Comparison of ENCODE assay signal across 8 cellular contexts in genomic region chr1:145845144-145845513, GRCh38. TPM values are rescaled to one million over a fixed set of nuclear protein-coding genes. Genes with fewer than 3 reads are reported as not detected.
DNase-seq lines count a peak whose midpoint lies in the region; ATAC-seq, FAIRE-seq and TF ChIP-seq lines count a peak whose summit lies in the region.

No MANE protein-coding gene starts in this region.

- TF ChIP-seq CTCF in H1 (IDR thresholded peaks at IDR 0.05; ENCODE audit: control extremely low read depth in 1 of 3, insufficient read depth in 1 of 3, low read depth in 1 of 3, low read length in 3 of 3) (no peak), D721Med (IDR thresholded peaks at IDR 0.05; ENCODE audit: insufficient read depth, missing control alignments) (no peak)

- no peak overlapping the region for H4K5ac ChIP-seq in H1 (ENCODE audit: insufficient read length, low read depth, low read length)

- no peak overlapping the region for H4K8ac ChIP-seq in H1 (ENCODE audit: extremely low read depth, insufficient read depth, low read length)

- peak overlapping the region in 3 of 4 experiments; percentile 61 to 77 (median 70); a peak in 6 of 8 replicates for H3K4me3 ChIP-seq in H1 (ENCODE audit: extremely low read depth in 1 of 4, insufficient read depth in 2 of 4, low read depth in 3 of 4, low read length in 4 of 4)
- peak overlapping the region; percentile 48 for H3K4me3 ChIP-seq in neuron (ENCODE audit: low read length)

- no peak overlapping the region for H2BK120ac ChIP-seq in H1 (replicated peaks; ENCODE audit: low read depth, low read length)

- peak; percentile 81 for ATAC-seq in HG02678 (IDR thresholded peaks at IDR 0.05; ENCODE audit: unreplicated experiment)

- peaks cover 2 to 4% of the 10 kb centered on the region in 2 experiments for H4K20me1 ChIP-seq in H1 (replicated peaks in 1 of 2; ENCODE audit: control insufficient read depth in 1 of 2, insufficient read depth in 2 of 2, low read length in 2 of 2)

- no peak for TF ChIP-seq RAD21 in H1 (IDR thresholded peaks at IDR 0.05 in 1 of 2, conservative IDR thresholded peaks at IDR 0.05 in 1 of 2; ENCODE audit: low read depth in 2 of 2, low read length in 2 of 2)

- no peak overlapping the region for H3K23ac ChIP-seq in H1 (ENCODE audit: insufficient read length)

- H3K79me1 ChIP-seq in H1 (ENCODE audit: low read depth, low read length), result no peaks in the 10 kb centered on the region

- peaks cover 3% of the 10 kb centered on the region for H3K23me2 ChIP-seq in H1 (ENCODE audit: low read depth, low read length)

- H3K4me2 ChIP-seq in H1 (ENCODE audit: insufficient read depth in 1 of 2, low read depth in 2 of 2, low read length in 2 of 2), result peak overlapping the region; percentile 47 to 89

- H2BK15ac ChIP-seq in H1 (ENCODE audit: low read length), result no peak overlapping the region

- H3K18ac ChIP-seq in H1 (ENCODE audit: extremely low read depth, low read length), result no peak overlapping the region

- H3K27ac ChIP-seq in H1 (ENCODE audit: low read depth, low read length), result no peak overlapping the region

- H3K56ac ChIP-seq in H1 (replicated peaks; ENCODE audit: insufficient read length, low read depth, low read length), result no peak overlapping the region

- H2BK5ac ChIP-seq in H1 (ENCODE audit: low read depth, low read length), result no peak overlapping the region

- peak; percentile 46 for DNase-seq in NCI-H2196 (lab: John Stamatoyannopoulos, UW; ENCODE audit: unreplicated experiment)
- DNase-seq in NCI-H2196 treated with DMSO at 0.1 percent for 48 hours (lab: John Stamatoyannopoulos, UW; ENCODE audit: unreplicated experiment), result no peak
- DNase-seq in NOMO-1 (lab: John Stamatoyannopoulos, UW; ENCODE audit: unreplicated experiment in 2 of 2), result peak; percentile 70 to 86
- no peak for DNase-seq in H1 (ENCODE audit: low read depth in 1 of 2, low spot score in 2 of 2)
- no peak for DNase-seq in D721Med (ENCODE audit: insufficient read length, low spot score)
- DNase-seq in amniotic stem cell (lab: John Stamatoyannopoulos, UW), result no peak

- no peak for TF ChIP-seq EP300 in H1 (IDR thresholded peaks at IDR 0.05; ENCODE audit: borderline replicate concordance in 1 of 2, low read depth in 2 of 2, low read length in 2 of 2)

- no peak overlapping the region for H4K91ac ChIP-seq in H1 (replicated peaks; ENCODE audit: insufficient read length, low read length)

- CTCF ChIA-PET in H1 (lab: Charles Lee; ENCODE audit: partially characterized antibody), result interaction anchor here (0.7 to 9.6 kb wide), 33 partner anchors 15 to 189 kb away, joined by 3 to 214 read pairs (median 5); partner anchors contain the start of genes ANKRD34A, ANKRD35, ITGA10 and LIX1L

- H2BK12ac ChIP-seq in H1 (ENCODE audit: low read depth, low read length), result no peak overlapping the region

- H3K36me3 ChIP-seq in H1 (ENCODE audit: control insufficient read depth in 2 of 4, insufficient read depth in 4 of 4, low read length in 3 of 4) (peaks cover 7 to 40% (median 35%) of the 10 kb centered on the region in 4 experiments; a peak in 7 of 8 replicates), neuron (ENCODE audit: insufficient read depth, low read length) (peaks cover 55% of the 10 kb centered on the region)

- no peak overlapping the region for H2AK5ac ChIP-seq in H1 (ENCODE audit: low read depth, low read length)

- POLR2A ChIA-PET in H1 (lab: Charles Lee; ENCODE audit: partially characterized antibody), result interaction anchor here (0.8 to 8.2 kb wide), 15 partner anchors 10 to 207 kb away, joined by 3 to 95 read pairs (median 7); partner anchors contain the start of genes PIAS3, POLR3C, RBM8A and RNF115

- no peak overlapping the region for H3K9ac ChIP-seq in H1 (replicated peaks in 1 of 4; ENCODE audit: extremely low read depth in 1 of 4, low read depth in 3 of 4, low read length in 3 of 4)

- H3K4ac ChIP-seq in H1 (replicated peaks; ENCODE audit: insufficient read length, low read depth, low read length), result no peak overlapping the region

- no peak for TF ChIP-seq POLR2A in H1 (IDR thresholded peaks at IDR 0.05; ENCODE audit: control extremely low read depth in 1 of 2, low read depth in 2 of 2, low read length in 2 of 2)

- no peaks in the 10 kb centered on the region for H3K9me3 ChIP-seq in H1 (ENCODE audit: insufficient read depth in 2 of 2, low read depth in 1 of 2, low read length in 1 of 2)
- no peaks in the 10 kb centered on the region for H3K9me3 ChIP-seq in neuron (ENCODE audit: low read length)

- H3K79me2 ChIP-seq in H1 (ENCODE audit: control insufficient read depth in 1 of 2, insufficient read depth in 2 of 2, low read length in 2 of 2), result no peaks in the 10 kb centered on the region

- H3K27me3 ChIP-seq in H1 (replicated peaks in 1 of 4; ENCODE audit: control insufficient read depth in 3 of 4, extremely low read depth in 1 of 4, insufficient read depth in 3 of 4, low read length in 3 of 4) (no peaks in the 10 kb centered on the region), neuron (ENCODE audit: insufficient read depth, low read length) (no peaks in the 10 kb centered on the region)

- no peak overlapping the region for H3K14ac ChIP-seq in H1 (ENCODE audit: insufficient read length)

- peaks cover 0 to 8% (median 0%) of the 10 kb centered on the region in 4 experiments; a peak in 2 of 7 replicates for H3K4me1 ChIP-seq in H1 (replicated peaks in 1 of 4; ENCODE audit: control insufficient read depth in 3 of 4, insufficient read depth in 4 of 4, low read length in 3 of 4)
- H3K4me1 ChIP-seq in neuron (ENCODE audit: insufficient read depth, low read length), result peaks cover 3% of the 10 kb centered on the region

- H2AFZ ChIP-seq in H1 (ENCODE audit: low read length) (no peak overlapping the region), neuron (ENCODE audit: low read depth, low read length) (no peak overlapping the region)

- 35 to 100% methylated on average over 2 to 4 of the region's 4 CpGs for WGBS in H1 (ENCODE audit: extremely low coverage in 1 of 2, insufficient coverage in 1 of 2, insufficient read length in 1 of 2, insufficient replicate concordance in 2 of 2, low coverage in 1 of 2, low lambda C conversion rate in 2 of 2, missing lambda C conversion rate in 1 of 2), 2 experiments

- FAIRE-seq in H1 (lab: Jason Lieb, UNC) (no peak), D721Med (lab: Jason Lieb, UNC) (no peak)

- H2BK20ac ChIP-seq in H1 (ENCODE audit: low read length), result peak overlapping the region; percentile 21; the same call in 1 of the 2 replicates

TF ChIP-seq in H1, 55 proteins besides CTCF, POLR2A, EP300 and RAD21 (continues in another document):
- no peak for TF ChIP-seq ZNF274 (IDR thresholded peaks at IDR 0.05; ENCODE audit: borderline replicate concordance, extremely low read depth, low read length)

RNA-seq across cellular contexts. Expression of gene NUDT17, which starts 0.3 kb away (rescaled TPM):
- total RNA-seq in H1 (2021; fragmentation: NEBNext Ultra II Directional; extraction: Animal tissue kit (Norgen Biotek cat#: 25700)), result 2.7 and 2.8 TPM in 2 replicates
- polyA plus RNA-seq in H1 (2011; rRNA removed), result 4.1 and 5.1 TPM in 2 replicates
- polyA plus RNA-seq in H1 (2011; cell fraction: cytosol; rRNA removed), result 5.5 TPM
- 6.3 TPM for polyA plus RNA-seq in H1 (2011; cell fraction: nucleus; rRNA removed)
- polyA plus RNA-seq in H1 (2012, experiment 1 of 2), result 2.5 to 3.7 TPM (median 3.2 TPM) in 4 replicates
- polyA plus RNA-seq in H1 (2012, experiment 2 of 2), result 8.8 TPM
- polyA plus RNA-seq in H1 (2013, experiment 1 of 2), result 2.4 TPM
- 2.2 TPM for polyA plus RNA-seq in H1 (2013, experiment 2 of 2)
- 1.3 and 2.0 TPM in 2 replicates for polyA minus RNA-seq in H1 (2011; rRNA and poly(A)+ RNA removed)
- 1.0 TPM for polyA minus RNA-seq in H1 (2011; cell fraction: cytosol; rRNA and poly(A)+ RNA removed)
- 1.2 TPM for polyA minus RNA-seq in H1 (2011; cell fraction: nucleus; rRNA and poly(A)+ RNA removed)

RNA-seq across cellular contexts. Expression of gene PIAS3, which starts 13.8 kb away (rescaled TPM):
- total RNA-seq in H1 (2021; fragmentation: NEBNext Ultra II Directional; extraction: Animal tissue kit (Norgen Biotek cat#: 25700)), result 36.7 and 40.7 TPM in 2 replicates
- polyA plus RNA-seq in H1 (2011; rRNA removed), result 49.9 and 73.8 TPM in 2 replicates
- 28.8 TPM for polyA plus RNA-seq in H1 (2011; cell fraction: cytosol; rRNA removed)
- 99.2 TPM for polyA plus RNA-seq in H1 (2011; cell fraction: nucleus; rRNA removed)
- 40.5 to 52.2 TPM (median 46.3 TPM) in 4 replicates for polyA plus RNA-seq in H1 (2012, experiment 1 of 2)
- 44.2 TPM for polyA plus RNA-seq in H1 (2012, experiment 2 of 2)
- polyA plus RNA-seq in H1 (2013, experiment 1 of 2), result 40.9 TPM
- 39.1 TPM for polyA plus RNA-seq in H1 (2013, experiment 2 of 2)
- polyA minus RNA-seq in H1 (2011; rRNA and poly(A)+ RNA removed), result 20.0 and 23.6 TPM in 2 replicates
- polyA minus RNA-seq in H1 (2011; cell fraction: cytosol; rRNA and poly(A)+ RNA removed), result 24.3 TPM
- 34.7 TPM for polyA minus RNA-seq in H1 (2011; cell fraction: nucleus; rRNA and poly(A)+ RNA removed)

RNA-seq across cellular contexts. Expression of gene POLR3C, which starts 21.1 kb away (rescaled TPM):
- total RNA-seq in H1 (2021; fragmentation: NEBNext Ultra II Directional; extraction: Animal tissue kit (Norgen Biotek cat#: 25700)), result 26.2 and 26.8 TPM in 2 replicates
- 23.7 and 26.8 TPM in 2 replicates for polyA plus RNA-seq in H1 (2011; rRNA removed)
- 32.3 TPM for polyA plus RNA-seq in H1 (2011; cell fraction: cytosol; rRNA removed)
- 25.0 TPM for polyA plus RNA-seq in H1 (2011; cell fraction: nucleus; rRNA removed)
- 19.3 to 25.9 TPM (median 21.4 TPM) in 4 replicates for polyA plus RNA-seq in H1 (2012, experiment 1 of 2)
- polyA plus RNA-seq in H1 (2012, experiment 2 of 2), result 4.8 TPM
- polyA plus RNA-seq in H1 (2013, experiment 1 of 2), result 16.3 TPM
- polyA plus RNA-seq in H1 (2013, experiment 2 of 2), result 15.6 TPM
- polyA minus RNA-seq in H1 (2011; rRNA and poly(A)+ RNA removed), result 53.3 and 55.1 TPM in 2 replicates
- polyA minus RNA-seq in H1 (2011; cell fraction: cytosol; rRNA and poly(A)+ RNA removed), result 15.9 TPM
- polyA minus RNA-seq in H1 (2011; cell fraction: nucleus; rRNA and poly(A)+ RNA removed), result 37.1 TPM

RNA-seq across cellular contexts. Expression of gene RNF115, which starts 21.2 kb away (rescaled TPM):
- 10.2 and 10.8 TPM in 2 replicates for total RNA-seq in H1 (2021; fragmentation: NEBNext Ultra II Directional; extraction: Animal tissue kit (Norgen Biotek cat#: 25700))
- 3.0 and 4.7 TPM in 2 replicates for polyA plus RNA-seq in H1 (2011; rRNA removed)
- 4.5 TPM for polyA plus RNA-seq in H1 (2011; cell fraction: cytosol; rRNA removed)
- polyA plus RNA-seq in H1 (2011; cell fraction: nucleus; rRNA removed), result 3.2 TPM
- 4.8 to 8.7 TPM (median 6.2 TPM) in 4 replicates for polyA plus RNA-seq in H1 (2012, experiment 1 of 2)
- 3.2 TPM for polyA plus RNA-seq in H1 (2012, experiment 2 of 2)
- polyA plus RNA-seq in H1 (2013, experiment 1 of 2), result 8.1 TPM
- 7.6 TPM for polyA plus RNA-seq in H1 (2013, experiment 2 of 2)
- 8.2 and 12.3 TPM in 2 replicates for polyA minus RNA-seq in H1 (2011; rRNA and poly(A)+ RNA removed)
- polyA minus RNA-seq in H1 (2011; cell fraction: cytosol; rRNA and poly(A)+ RNA removed), result 2.9 TPM
- polyA minus RNA-seq in H1 (2011; cell fraction: nucleus; rRNA and poly(A)+ RNA removed), result 7.6 TPM

RNA-seq across cellular contexts. Expression of gene ANKRD35, which starts 40.5 kb away (rescaled TPM):
- 2.2 and 3.0 TPM in 2 replicates for total RNA-seq in H1 (2021; fragmentation: NEBNext Ultra II Directional; extraction: Animal tissue kit (Norgen Biotek cat#: 25700))
- 1.4 and 1.6 TPM in 2 replicates for polyA plus RNA-seq in H1 (2011; rRNA removed)
- polyA plus RNA-seq in H1 (2011; cell fraction: cytosol; rRNA removed), result 2.3 TPM
- 1.1 TPM for polyA plus RNA-seq in H1 (2011; cell fraction: nucleus; rRNA removed)
- 2.7 to 4.6 TPM (median 3.3 TPM) in 4 replicates for polyA plus RNA-seq in H1 (2012, experiment 1 of 2)
- 1.1 TPM for polyA plus RNA-seq in H1 (2012, experiment 2 of 2)
- 1.5 TPM for polyA plus RNA-seq in H1 (2013, experiment 1 of 2)
- 1.2 TPM for polyA plus RNA-seq in H1 (2013, experiment 2 of 2)
- 0.28 and 0.54 TPM in 2 replicates for polyA minus RNA-seq in H1 (2011; rRNA and poly(A)+ RNA removed)
- polyA minus RNA-seq in H1 (2011; cell fraction: cytosol; rRNA and poly(A)+ RNA removed), result 1.5 TPM
- polyA minus RNA-seq in H1 (2011; cell fraction: nucleus; rRNA and poly(A)+ RNA removed), result 0.90 TPM

Comparison
In these comparisons a context has a peak if more than half of its experiments do, and no peak if none do; other contexts are left out.
1. DNase-seq: peak in NCI-H2196 (single experiment) and NOMO-1 (2 of 2); none in NCI-H2196 treated with DMSO at 0.1 percent for 48 hours (single experiment), H1 (0 of 2), D721Med (single experiment) and amniotic stem cell (single experiment).